In the genomic region with DNA sequence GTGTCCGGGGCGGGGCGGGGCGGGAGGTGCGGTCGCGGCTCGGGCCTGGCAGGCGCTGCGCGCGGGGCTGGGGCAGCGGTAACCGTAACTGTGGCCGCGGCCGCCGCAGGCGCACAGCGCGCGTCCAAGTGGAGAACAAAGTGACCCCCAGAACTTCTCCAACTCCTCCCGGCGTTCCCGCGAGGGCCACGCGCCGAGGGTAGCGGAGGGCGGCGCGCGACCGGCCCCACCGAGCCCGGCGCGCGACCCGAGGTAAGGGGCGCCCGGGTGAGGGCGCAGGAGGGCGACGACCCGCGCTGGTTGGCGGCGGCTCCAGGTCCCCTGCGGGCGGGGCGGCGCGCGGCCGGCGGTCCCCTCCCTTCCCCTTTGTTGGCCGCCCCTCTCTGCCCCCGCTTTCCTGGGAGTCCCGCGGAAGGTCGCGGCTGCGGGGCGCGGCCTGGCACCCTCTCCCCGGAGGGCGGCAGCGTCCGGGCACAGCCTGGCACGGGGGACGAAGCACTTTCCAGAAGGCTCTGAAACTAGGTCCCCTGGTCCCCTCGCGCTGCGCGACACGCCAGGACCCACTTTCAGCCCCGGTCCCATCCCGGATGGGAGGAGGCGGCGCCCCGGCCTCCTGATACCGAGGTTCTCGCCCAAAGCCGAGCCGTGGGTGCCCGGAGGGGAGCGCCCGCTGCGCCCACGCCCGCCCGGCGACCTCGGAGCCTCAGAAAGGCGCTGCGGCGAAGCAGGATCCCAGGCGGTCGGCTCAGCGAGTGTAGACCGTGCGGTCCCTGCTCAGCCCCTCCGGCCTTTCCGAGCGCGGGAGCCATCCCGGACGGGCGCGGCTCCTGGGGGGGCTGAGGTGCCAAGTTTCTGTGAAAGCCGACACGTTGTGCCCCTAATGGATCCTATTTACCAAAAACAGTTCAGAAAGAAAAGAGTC, we compare ENCODE assay signal across 8 cellular contexts. TPM values are rescaled to one million over a fixed set of nuclear protein-coding genes. Genes with fewer than 3 reads are reported as not detected.
DNase-seq lines count a peak whose midpoint lies in the region; TF ChIP-seq lines count a peak whose summit lies in the region.

TSS of gene TIAM2 (plus strand) at position 75 of the 922 bp plus-strand sequence. CDS start 133,909 bp downstream, outside the sequence.

- no peaks in the 10 kb centered on the region for H3K36me3 ChIP-seq in GM23248 (ENCODE audit: low read depth)

- POLR2A ChIA-PET in AG04449 (lab: Yijun Ruan, JAX): no interaction called here
- POLR2A ChIA-PET in activated CD4-positive, alpha-beta T cell treated with anti-CD3 and anti-CD28 coated beads, Interleukin-2, amount 10 ng/mL, durations not matched to agents 7 days and 5 days (lab: Charles Lee): no interaction called here

- H3K4me3 ChIP-seq in AG04449 (ENCODE audit: low read depth, low read length) (peak within 1 kb of the TSS; percentile 78), GM23248 (peak within 1 kb of the TSS; percentile 80), fibroblast of mammary gland (ENCODE audit: control insufficient read depth, low read depth, low read length) (peak within 1 kb of the TSS; percentile 70)

- peaks cover 20% of the 10 kb centered on the region for H3K27me3 Mint-ChIP-seq in activated CD4-positive, alpha-beta T cell treated with anti-CD3 and anti-CD28 coated beads, Interleukin-2, amount 10 ng/mL, durations not matched to agents 7 days and 5 days
- peaks cover 44% of the 10 kb centered on the region for H3K27me3 Mint-ChIP-seq in nephron progenitor cell (ENCODE audit: low read depth, poor library complexity)
- H3K27me3 Mint-ChIP-seq in type B pancreatic cell: peaks cover 25% of the 10 kb centered on the region

- H2AFZ ChIP-seq in GM23248: peak within 1 kb of the TSS; percentile 92

- H3K4me2 ChIP-seq in GM23248 (ENCODE audit: unreplicated experiment): peak within 1 kb of the TSS; percentile 91

- no peaks in the 10 kb centered on the region for H3K9me2 ChIP-seq in GM23248 (ENCODE audit: insufficient read depth)

- 1% methylated on average over 60 to 80 of the region's 114 CpGs for WGBS in GM23248 (ENCODE audit: low coverage in 1 of 2, low lambda C conversion rate in 2 of 2, missing lambda C conversion rate in 2 of 2), 2 experiments

- no peaks in the 10 kb centered on the region for H3K36me3 Mint-ChIP-seq in activated CD4-positive, alpha-beta T cell treated with anti-CD3 and anti-CD28 coated beads, Interleukin-2, amount 10 ng/mL, durations not matched to agents 7 days and 5 days (ENCODE audit: low read depth)
- H3K36me3 Mint-ChIP-seq in nephron progenitor cell (ENCODE audit: low read depth): no peaks in the 10 kb centered on the region
- H3K36me3 Mint-ChIP-seq in type B pancreatic cell: peaks cover 3% of the 10 kb centered on the region

- in situ Hi-C loops in GM23248 (cut with MboI): no loop called here

- peaks cover 6% of the 10 kb centered on the region for H3K4me1 Mint-ChIP-seq in activated CD4-positive, alpha-beta T cell treated with anti-CD3 and anti-CD28 coated beads, Interleukin-2, amount 10 ng/mL, durations not matched to agents 7 days and 5 days
- peaks cover 5% of the 10 kb centered on the region for H3K4me1 Mint-ChIP-seq in nephron progenitor cell
- peaks cover 4% of the 10 kb centered on the region for H3K4me1 Mint-ChIP-seq in type B pancreatic cell (ENCODE audit: unreplicated experiment)

- no peak for TF ChIP-seq CTCF in AG04449 (IDR thresholded peaks at IDR 0.05; ENCODE audit: insufficient read depth, low read length, missing control alignments)
- no peak for TF ChIP-seq CTCF in fibroblast of mammary gland (conservative IDR thresholded peaks at IDR 0.05; ENCODE audit: control insufficient read depth, insufficient read depth, low read depth, low read length)
- no peak for TF ChIP-seq CTCF in nephron progenitor cell (IDR thresholded peaks at IDR 0.05)
- no peak for TF ChIP-seq CTCF in type B pancreatic cell (conservative IDR thresholded peaks at IDR 0.05)

- H4K20me1 ChIP-seq in GM23248 (ENCODE audit: insufficient read depth): no peaks in the 10 kb centered on the region

- no peak within 1 kb of the TSS for H3K27ac Mint-ChIP-seq in activated CD4-positive, alpha-beta T cell treated with anti-CD3 and anti-CD28 coated beads, Interleukin-2, amount 10 ng/mL, durations not matched to agents 7 days and 5 days
- H3K27ac Mint-ChIP-seq in nephron progenitor cell (no peak within 1 kb of the TSS), type B pancreatic cell (peak within 1 kb of the TSS; percentile 75)

- H3K4me1 ChIP-seq in GM23248 (ENCODE audit: insufficient read depth): 0 out of 2 replicates have a peak, but pooled peaks cover 7% of the 10 kb centered on the region

- no peak within 1 kb of the TSS for H3K27ac ChIP-seq in GM23248

- no peaks in the 10 kb centered on the region for H3K79me2 ChIP-seq in GM23248 (ENCODE audit: insufficient read depth)

- no peaks in the 10 kb centered on the region for H3K27me3 ChIP-seq in GM23248 (replicated peaks; ENCODE audit: insufficient read depth)

- H3K9ac ChIP-seq in GM23248: peak within 1 kb of the TSS; percentile 63

- H3F3A ChIP-seq in GM23248 (ENCODE audit: insufficient read depth): peaks cover 5% of the 10 kb centered on the region; the same call in 1 of the 2 replicates

- peak within 1 kb of the TSS; percentile 56 for H3K4me3 Mint-ChIP-seq in activated CD4-positive, alpha-beta T cell treated with anti-CD3 and anti-CD28 coated beads, Interleukin-2, amount 10 ng/mL, durations not matched to agents 7 days and 5 days
- H3K4me3 Mint-ChIP-seq in nephron progenitor cell (peak within 1 kb of the TSS; percentile 81), type B pancreatic cell (peak within 1 kb of the TSS; percentile 83)

- H3K9me3 Mint-ChIP-seq in activated CD4-positive, alpha-beta T cell treated with anti-CD3 and anti-CD28 coated beads, Interleukin-2, amount 10 ng/mL, durations not matched to agents 7 days and 5 days: no peaks in the 10 kb centered on the region
- H3K9me3 Mint-ChIP-seq in nephron progenitor cell (no peaks in the 10 kb centered on the region), type B pancreatic cell (no peaks in the 10 kb centered on the region)

- H3K9me3 ChIP-seq in GM23248 (ENCODE audit: low read depth): no peaks in the 10 kb centered on the region

- CTCF ChIA-PET in AG04449 (lab: Yijun Ruan, JAX): interaction anchor here (0.9 to 1.7 kb wide), 4 partner anchors 9 to 177 kb away, joined by 3 to 4 read pairs (median 4); no protein-coding TSS in a partner anchor
- CTCF ChIA-PET in activated CD4-positive, alpha-beta T cell treated with anti-CD3 and anti-CD28 coated beads, Interleukin-2, amount 10 ng/mL, durations not matched to agents 7 days and 5 days (lab: Charles Lee): no interaction called here

- no peak for DNase-seq in AG04449 (ENCODE audit: low read depth, low spot score)
- DNase-seq in GM23248: peak; percentile 55
- peak; percentile 26 for DNase-seq in activated CD4-positive, alpha-beta T cell treated with anti-CD3 and anti-CD28 coated beads, Interleukin-2, amount 10 ng/mL, durations not matched to agents 7 days and 5 days
- DNase-seq in fibroblast of mammary gland (ENCODE audit: low read depth): peak; percentile 22
- peak; percentile 72 for DNase-seq in nephron progenitor cell
- peak; percentile 76 for DNase-seq in type B pancreatic cell (ENCODE audit: extremely low spot score, unreplicated experiment)
- no peak for DNase-seq in HT-29 (ENCODE audit: low spot score)
- no peak for DNase-seq in effector CD8-positive, alpha-beta T cell (lab: John Stamatoyannopoulos, UW)

RNA-seq across cellular contexts. Expression of gene TIAM2, which starts in this region (rescaled TPM):
- total RNA-seq in GM23248 (2014; rRNA removed; shearing (Covaris generic)): 2.6 and 5.1 TPM in 2 replicates
- polyA plus RNA-seq in GM23248 (2016; fragmentation: Nextera tagmentation; extraction: Ambion mirVana): 2.4 and 4.3 TPM in 2 replicates
- 1 to 10 TPM; 4.9 to 5.6 TPM for total RNA-seq in activated CD4-positive, alpha-beta T cell treated with anti-CD3 and anti-CD28 coated beads, Interleukin-2, amount 10 ng/mL, durations not matched to agents 7 days and 5 days
- 11.5 and 13.5 TPM in 2 replicates for total RNA-seq in type B pancreatic cell (ENCODE audit: low replicate concordance)
- total RNA-seq in HT-29 (2014; rRNA removed; shearing (Covaris generic)): 1.3 and 2.0 TPM in 2 replicates

Comparison
In these comparisons a context has a peak if more than half of its experiments do, and no peak if none do; other contexts are left out.
1. DNase-seq: peak in GM23248 (single experiment), activated CD4-positive, alpha-beta T cell treated with anti-CD3 and anti-CD28 coated beads, Interleukin-2, amount 10 ng/mL, durations not matched to agents 7 days and 5 days (single experiment), fibroblast of mammary gland (single experiment), nephron progenitor cell (single experiment) and type B pancreatic cell (single experiment); none in AG04449 (single experiment), HT-29 (single experiment) and effector CD8-positive, alpha-beta T cell (single experiment).
2. Peak in every context shown above with its lines, with median percentiles within 50 percentile points of each other: H3K4me3 ChIP-seq and H3K4me3 Mint-ChIP-seq.